ENCODE assay signal across 10 cellular contexts in genomic region chr1:19735419-19736127, GRCh38.
DNase-seq lines count a peak whose midpoint lies in the region; ATAC-seq, FAIRE-seq and TF ChIP-seq lines count a peak whose summit lies in the region.
"Had no signal": no experiment of that assay in that cellular context is flagged by ENCODE, and none has a peak within 500 bp of the region (broad histone marks: within the 10 kb centered on the region; RNA-seq: fewer than 3 reads in every experiment).

No MANE protein-coding gene starts in this region.

- H2BK5ac ChIP-seq in mesenchymal stem cell (ENCODE audit: low read depth, low read length, poor library complexity, severe bottlenecking) (no peak overlapping the region), neuronal stem cell (ENCODE audit: low read length) (no peak overlapping the region)

- no peak for TF ChIP-seq POLR2A in vagina (IDR thresholded peaks at IDR 0.05)

- no peaks in the 10 kb centered on the region for H3K4me1 Mint-ChIP-seq in activated T-helper 17 cell treated with anti-CD3 and anti-CD28 coated beads, Interleukin-2, amount 50 U/mL, for 72 hours

- H3K27ac ChIP-seq in mesenchymal stem cell (ENCODE audit: low read length, poor library complexity, severe bottlenecking) (no peak overlapping the region), vagina (peak overlapping the region; percentile 53), neuronal stem cell (replicated peaks; ENCODE audit: low read length) (no peak overlapping the region)

- peak; percentile 55 for FAIRE-seq in bronchial epithelial cell (lab: Jason Lieb, UNC)

- peak; percentile 88 for ATAC-seq in Right ventricle myocardium inferior
- no peak for ATAC-seq in activated T-helper 17 cell treated with anti-CD3 and anti-CD28 coated beads, Interleukin-2, amount 50 U/mL, for 72 hours (replicated peaks)

- no peak overlapping the region for H3K27ac Mint-ChIP-seq in activated T-helper 17 cell treated with anti-CD3 and anti-CD28 coated beads, Interleukin-2, amount 50 U/mL, for 72 hours

- peaks cover 6% of the 10 kb centered on the region for H3K9me3 Mint-ChIP-seq in activated T-helper 17 cell treated with anti-CD3 and anti-CD28 coated beads, Interleukin-2, amount 50 U/mL, for 72 hours

- H2BK120ac ChIP-seq in mesenchymal stem cell (ENCODE audit: low read depth, low read length) (no peak overlapping the region), neuronal stem cell (ENCODE audit: low read depth, low read length) (no peak overlapping the region)

- H3K4ac ChIP-seq in mesenchymal stem cell (ENCODE audit: low read depth in 1 of 2, low read length in 2 of 2) (no peak overlapping the region), neuronal stem cell (ENCODE audit: low read length) (no peak overlapping the region)

- no peak overlapping the region for H3K4me3 Mint-ChIP-seq in activated T-helper 17 cell treated with anti-CD3 and anti-CD28 coated beads, Interleukin-2, amount 50 U/mL, for 72 hours

- H2AFZ ChIP-seq in mesenchymal stem cell (ENCODE audit: low read depth, low read length) (no peak overlapping the region), neuronal stem cell (ENCODE audit: low read length) (no peak overlapping the region)

- H3K27me3 Mint-ChIP-seq in activated T-helper 17 cell treated with anti-CD3 and anti-CD28 coated beads, Interleukin-2, amount 50 U/mL, for 72 hours, result no peaks in the 10 kb centered on the region

- DNase-seq in Right ventricle myocardium inferior (ENCODE audit: missing footprints) (peak; percentile 83), cardiac septum (ENCODE audit: low spot score) (no peak), bronchial epithelial cell (ENCODE audit: low read depth) (no peak), mesenchymal stem cell (peak; percentile 37), vagina (ENCODE audit: extremely low spot score in 2 of 2) (no peak), neuronal stem cell (ENCODE audit: low spot score) (no peak), HEK293T (ENCODE audit: extremely low spot score) (no peak)
- DNase-seq: AML-193, Kasumi-1 had no signal

- H3K9me3 ChIP-seq in mesenchymal stem cell (ENCODE audit: control insufficient read depth, low read length) (peaks cover 11% of the 10 kb centered on the region), vagina (no peaks in the 10 kb centered on the region), neuronal stem cell (replicated peaks in 1 of 2; ENCODE audit: control insufficient read depth in 2 of 2, insufficient read depth in 1 of 2, low read depth in 1 of 2, low read length in 2 of 2) (no peaks in the 10 kb centered on the region)

- CTCF ChIA-PET in HEK293T (lab: Yijun Ruan, JAX), result no interaction called here

- no peak for TF ChIP-seq CTCF in bronchial epithelial cell (IDR thresholded peaks at IDR 0.05; ENCODE audit: insufficient read depth, low read length, severe bottlenecking)
- no peak for TF ChIP-seq CTCF in vagina (IDR thresholded peaks at IDR 0.05)

- H3K4me2 ChIP-seq in mesenchymal stem cell (ENCODE audit: low read length, poor library complexity, severe bottlenecking), result no peak overlapping the region
- no peak overlapping the region for H3K4me2 ChIP-seq in neuronal stem cell (ENCODE audit: insufficient read depth, low read length, poor library complexity, severe bottlenecking)

- no peak overlapping the region for H2BK12ac ChIP-seq in mesenchymal stem cell (ENCODE audit: low read length in 2 of 2)
- H2BK12ac ChIP-seq in neuronal stem cell (ENCODE audit: low read length), result no peak overlapping the region

- H3K18ac ChIP-seq in mesenchymal stem cell (ENCODE audit: low read depth in 1 of 2, low read length in 2 of 2) (no peak overlapping the region), neuronal stem cell (ENCODE audit: low read length) (no peak overlapping the region)

- intact Hi-C loops in Right ventricle myocardium inferior (cut with DNase I) (no loop called here), cardiac septum (cut with DNase I) (no loop called here), vagina (cut with DNase I) (no loop called here)

- H3K36me3 ChIP-seq in bronchial epithelial cell (ENCODE audit: control insufficient read depth, insufficient read depth, low read length), result no peaks in the 10 kb centered on the region
- H3K36me3 ChIP-seq in mesenchymal stem cell (ENCODE audit: control insufficient read depth in 1 of 2, insufficient read depth in 2 of 2, low read depth in 1 of 2, low read length in 2 of 2), result peaks cover 19 to 44% of the 10 kb centered on the region in 2 experiments
- H3K36me3 ChIP-seq in vagina, result peaks cover 0 to 16% of the 10 kb centered on the region in 2 donors
- no peaks in the 10 kb centered on the region for H3K36me3 ChIP-seq in neuronal stem cell (replicated peaks in 1 of 2; ENCODE audit: control insufficient read depth in 2 of 2, insufficient read depth in 2 of 2, low read length in 2 of 2)

- H3K27me3 ChIP-seq in bronchial epithelial cell (ENCODE audit: control insufficient read depth, insufficient read depth, low read length) (no peaks in the 10 kb centered on the region), mesenchymal stem cell (ENCODE audit: control insufficient read depth in 1 of 2, insufficient read depth in 1 of 2, low read length in 2 of 2) (no peaks in the 10 kb centered on the region), vagina (no peaks in the 10 kb centered on the region), neuronal stem cell (ENCODE audit: control insufficient read depth in 3 of 3, insufficient read depth in 3 of 3, low read depth in 1 of 3, low read length in 3 of 3) (peaks cover 0 to 85% (median 0%) of the 10 kb centered on the region in 3 experiments)

- peaks cover 20% of the 10 kb centered on the region for H3K36me3 Mint-ChIP-seq in activated T-helper 17 cell treated with anti-CD3 and anti-CD28 coated beads, Interleukin-2, amount 50 U/mL, for 72 hours (ENCODE audit: low read depth)

- H3K14ac ChIP-seq in mesenchymal stem cell (ENCODE audit: low read length in 2 of 2) (no peak overlapping the region), neuronal stem cell (ENCODE audit: low read length) (no peak overlapping the region)

- H3K23ac ChIP-seq in mesenchymal stem cell (ENCODE audit: low read length in 2 of 2) (no peak overlapping the region), neuronal stem cell (ENCODE audit: low read depth, low read length, poor library complexity) (no peak overlapping the region)

- no peak overlapping the region for H2BK15ac ChIP-seq in mesenchymal stem cell (ENCODE audit: low read depth, poor library complexity, severe bottlenecking)
- H2BK15ac ChIP-seq in neuronal stem cell (ENCODE audit: low read length), result no peak overlapping the region

- H3K9ac ChIP-seq in mesenchymal stem cell (ENCODE audit: low read length) (peak overlapping the region; percentile 15), neuronal stem cell (ENCODE audit: low read depth, low read length, poor library complexity) (no peak overlapping the region)

- peak overlapping the region; percentile 67 for H2AK5ac ChIP-seq in mesenchymal stem cell (ENCODE audit: low read length, severe bottlenecking)
- H2AK5ac ChIP-seq in neuronal stem cell (ENCODE audit: low read depth, low read length), result no peak overlapping the region

- H3K79me1 ChIP-seq in mesenchymal stem cell (replicated peaks; ENCODE audit: low read length, poor library complexity, severe bottlenecking) (no peaks in the 10 kb centered on the region), neuronal stem cell (ENCODE audit: low read depth, low read length) (no peaks in the 10 kb centered on the region)

- 91% methylated on average over 8 of the region's 10 CpGs for WGBS in mesenchymal stem cell
- no CpG with 5 or more reads among the region's 10 CpGs for WGBS in neuronal stem cell (ENCODE audit: extremely low coverage in 2 of 2, insufficient read length in 2 of 2, insufficient replicate concordance in 1 of 2), 2 donors

- H3K4me1 ChIP-seq in mesenchymal stem cell (ENCODE audit: control insufficient read depth, insufficient read depth, low read depth, low read length) (peaks cover 32% of the 10 kb centered on the region), vagina (peaks cover 12% of the 10 kb centered on the region), neuronal stem cell (ENCODE audit: control insufficient read depth in 2 of 2, insufficient read depth in 1 of 2, low read depth in 1 of 2, low read length in 2 of 2) (peaks cover 2 to 10% of the 10 kb centered on the region in 2 donors)

- H4K8ac ChIP-seq in mesenchymal stem cell (ENCODE audit: low read length), result no peak overlapping the region
- no peak overlapping the region for H4K8ac ChIP-seq in neuronal stem cell (ENCODE audit: low read depth, low read length)

- POLR2A ChIA-PET in HEK293T (lab: Yijun Ruan, JAX), result no interaction called here

- no peak overlapping the region for H4K91ac ChIP-seq in mesenchymal stem cell (ENCODE audit: low read length)
- H4K91ac ChIP-seq in neuronal stem cell (ENCODE audit: low read depth, low read length, poor library complexity), result no peak overlapping the region

- H3K4me3 ChIP-seq in bronchial epithelial cell (ENCODE audit: low read depth, low read length), result no peak overlapping the region
- H3K4me3 ChIP-seq in mesenchymal stem cell (ENCODE audit: insufficient read depth in 1 of 2, low read depth in 1 of 2, low read length in 2 of 2), result peak overlapping the region in 1 of 2 experiments; percentile 47
- H3K4me3 ChIP-seq in vagina, result no peak overlapping the region
- H3K4me3 ChIP-seq in neuronal stem cell (ENCODE audit: low read length in 2 of 2), result no peak overlapping the region

TF ChIP-seq in HEK293T, 16 proteins besides CTCF, POLR2A, EP300 and RAD21:
- TF ChIP-seq L3MBTL2 (conservative IDR thresholded peaks at IDR 0.05) (no peak), NFRKB (IDR thresholded peaks at IDR 0.05) (no peak), BHLHE40 (IDR thresholded peaks at IDR 0.05; ENCODE audit: borderline replicate concordance) (no peak), SUZ12 (IDR thresholded peaks at IDR 0.05) (no peak), FOXA1 (IDR thresholded peaks at IDR 0.05) (no peak), ARNT (IDR thresholded peaks at IDR 0.05) (no peak), PKNOX1 (IDR thresholded peaks at IDR 0.05) (no peak), ELF4 (IDR thresholded peaks at IDR 0.05) (no peak), SP1 (IDR thresholded peaks at IDR 0.05) (no peak), TARDBP (IDR thresholded peaks at IDR 0.05) (no peak), LEF1 (IDR thresholded peaks at IDR 0.05; ENCODE audit: borderline replicate concordance) (no peak), FOXK2 (IDR thresholded peaks at IDR 0.05) (no peak), HDGF (IDR thresholded peaks at IDR 0.05; ENCODE audit: borderline replicate concordance) (no peak), ZNF384 (IDR thresholded peaks at IDR 0.05) (no peak), CTBP1 (IDR thresholded peaks at IDR 0.05; ENCODE audit: borderline replicate concordance) (no peak)
TF ChIP-seq in HEK293T: peak in this region for 0.

Comparison
In these comparisons a context has a peak if more than half of its experiments do, and no peak if none do; other contexts are left out.
1. DNase-seq: peak in Right ventricle myocardium inferior (single experiment) and mesenchymal stem cell (single experiment); none in cardiac septum (single experiment), bronchial epithelial cell (single experiment), vagina (0 of 2), neuronal stem cell (single experiment) and HEK293T (single experiment).